In genomic region chr1:206173110-206173719, GRCh38 we compare ENCODE assay signal across 7 cellular contexts. TPM values are rescaled to one million over a fixed set of nuclear protein-coding genes. Genes with fewer than 3 reads are reported as not detected.
"Had no signal": no experiment of that assay in that cellular context is flagged by ENCODE, and none has a peak within 500 bp of the region (broad histone marks: within the 10 kb centered on the region; RNA-seq: fewer than 3 reads in every experiment).

No MANE protein-coding gene starts in this region.

RNA-seq across cellular contexts. Expression of gene AVPR1B, which starts 56.0 kb away (rescaled TPM):
- total RNA-seq: NCI-H460, OCI-LY7, PC-9, RPMI7951, SJSA1, SK-MEL-5 had no signal
- polyA plus RNA-seq: SK-N-SH had no signal
